19 cellular contexts compared by ENCODE assay signal in genomic region chr15:25067725-25068309, GRCh38.
DNase-seq lines count a peak whose midpoint lies in the region; ATAC-seq and TF ChIP-seq lines count a peak whose summit lies in the region.
"Had no signal": no experiment of that assay in that cellular context is flagged by ENCODE, and none has a peak within 500 bp of the region (broad histone marks: within the 10 kb centered on the region; RNA-seq: fewer than 3 reads in every experiment).

No MANE protein-coding gene starts in this region.

- TF ChIP-seq RAD21 in liver (IDR thresholded peaks at IDR 0.05) = no peak

- H3K4me1 ChIP-seq in liver (ENCODE audit: control insufficient read depth in 4 of 4, insufficient read depth in 4 of 4, low read length in 3 of 4) = no peaks in the 10 kb centered on the region
- H3K4me1 ChIP-seq: SJCRH30 had no signal

- no peaks in the 10 kb centered on the region for H3K27me3 ChIP-seq in liver (ENCODE audit: control insufficient read depth in 4 of 4, insufficient read depth in 4 of 4, low read length in 3 of 4)
- H3K27me3 ChIP-seq: SJCRH30 had no signal

- 88% methylated on average over 12 of the region's 12 CpGs for WGBS in liver

- CTCF ChIA-PET in RWPE1 (lab: Yijun Ruan, JAX) = no interaction called here

- in situ Hi-C loops in GM13976 (cut with MboI; ENCODE audit: low sequenced_read_pairs, unreplicated experiment) = no loop called here

- H3K36me3 ChIP-seq in liver (ENCODE audit: control insufficient read depth in 4 of 4, insufficient read depth in 3 of 4, low read depth in 1 of 4, low read length in 3 of 4) = peaks cover 19 to 100% (median 89%) of the 10 kb centered on the region in 4 donors

- no peak overlapping the region for H3K9ac ChIP-seq in liver (ENCODE audit: low read depth in 1 of 2, low read length in 2 of 2)

- H3K4me3 ChIP-seq in coronary artery (peak overlapping the region; percentile 30), liver (ENCODE audit: low read depth in 1 of 3, low read length in 3 of 3) (peak overlapping the region in 2 of 3 donors; percentile 33 to 69)
- H3K4me3 ChIP-seq: PC-9, SJCRH30 had no signal

- peak; percentile 7 for DNase-seq in GM13976 (ENCODE audit: low spot score)
- no peak for DNase-seq in coronary artery (ENCODE audit: low spot score)
- DNase-seq in DMS114 treated with DMSO at 0.1 percent for 48 hours (lab: John Stamatoyannopoulos, UW; ENCODE audit: unreplicated experiment) = no peak
- no peak for DNase-seq in RWPE1 (ENCODE audit: low spot score)
- DNase-seq: Calu3, DMS53, H7, MM.1S, NCI-H1092, NCI-H146, NCI-H2029 treated with DMSO at 0.1 percent for 48 hours, NCI-H2171, NCI-H526, PC-9, SJCRH30 had no signal

- no peak for TF ChIP-seq CTCF in GM13976 (IDR thresholded peaks at IDR 0.05; ENCODE audit: borderline replicate concordance, control extremely low read depth, extremely low read depth, insufficient read depth, missing control alignments)
- no peak for TF ChIP-seq CTCF in coronary artery (IDR thresholded peaks at IDR 0.05)
- TF ChIP-seq CTCF in liver (IDR thresholded peaks at IDR 0.05; ENCODE audit: low read depth, low read length, missing input control) = no peak
- no peak for TF ChIP-seq CTCF in RWPE1 (conservative IDR thresholded peaks at IDR 0.05; ENCODE audit: low read depth)

- ATAC-seq in GM18858 (IDR thresholded peaks at IDR 0.05; ENCODE audit: unreplicated experiment) = no peak
- ATAC-seq in GM19035 (IDR thresholded peaks at IDR 0.05; ENCODE audit: unreplicated experiment) = no peak

- POLR2A ChIA-PET in RWPE1 (lab: Yijun Ruan, JAX; ENCODE audit: low non-redundant PET) = no interaction called here

- H3K9me3 ChIP-seq in liver (ENCODE audit: control insufficient read depth in 4 of 4, low read length in 3 of 4) = peaks cover 90 to 100% (median 100%) of the 10 kb centered on the region in 4 donors

- H3K27ac ChIP-seq in coronary artery (no peak overlapping the region), liver (ENCODE audit: low read depth in 1 of 2, low read length in 2 of 2) (no peak overlapping the region), RWPE1 (no peak overlapping the region)
- H3K27ac ChIP-seq: C4-2B, PC-9, SJCRH30 had no signal

TF ChIP-seq in liver, 16 proteins besides CTCF, POLR2A, EP300 and RAD21:
- TF ChIP-seq HNF4G (IDR thresholded peaks at IDR 0.05) = no peak
- TF ChIP-seq NR2F2 (IDR thresholded peaks at IDR 0.05) = no peak
- no peak for TF ChIP-seq FOXA2 (IDR thresholded peaks at IDR 0.05)
- TF ChIP-seq RXRA (IDR thresholded peaks at IDR 0.05) = no peak
